In the genomic region with DNA sequence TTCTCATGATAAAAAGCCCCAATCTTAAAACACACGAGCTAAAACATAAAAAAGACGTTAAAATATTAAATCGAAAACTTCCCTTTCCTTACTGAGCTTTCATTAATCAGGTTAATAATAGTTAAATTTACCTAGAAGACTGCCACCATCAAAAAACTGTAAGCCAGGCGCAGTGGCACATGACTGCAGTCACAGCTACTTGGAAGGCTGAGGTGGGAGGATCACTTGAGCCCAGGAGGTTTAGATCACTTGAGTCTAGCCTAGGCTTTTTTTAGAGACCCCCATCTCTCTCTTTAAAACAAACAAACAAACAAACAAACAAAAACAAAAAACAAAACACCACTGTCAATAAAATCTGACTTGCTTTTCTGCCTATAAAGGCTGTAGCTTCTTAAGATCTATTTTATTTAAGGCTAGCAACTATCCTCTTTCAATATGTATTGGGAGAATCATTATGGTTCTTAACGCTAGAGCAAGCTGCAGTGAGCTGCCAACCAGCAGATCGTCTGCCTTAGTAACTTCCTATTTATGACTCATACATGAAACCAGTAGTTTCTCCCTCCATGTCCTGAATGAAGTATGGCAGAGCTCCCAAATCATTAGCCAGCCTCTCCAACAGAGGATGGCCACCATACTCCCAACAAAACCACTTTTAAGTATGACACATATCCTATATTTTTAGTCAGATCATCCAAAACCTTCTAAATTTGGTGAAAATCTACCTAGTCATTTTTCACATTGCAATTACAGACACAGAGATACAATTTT, we compare ENCODE assay signal across 8 cellular contexts.
DNase-seq lines count a peak whose midpoint lies in the region; ATAC-seq and TF ChIP-seq lines count a peak whose summit lies in the region.

No MANE protein-coding gene starts in this region.

- H3K36me3 Mint-ChIP-seq in activated CD4-positive, alpha-beta T cell treated with anti-CD3 and anti-CD28 coated beads, Interleukin-2, amount 10 ng/mL, durations not matched to agents 24 days and 14 days (ENCODE audit: low read depth), result peaks cover 2% of the 10 kb centered on the region

- ATAC-seq in GM21786 (IDR thresholded peaks at IDR 0.05; ENCODE audit: unreplicated experiment), result peak; percentile 96

- H3K27ac Mint-ChIP-seq in activated CD4-positive, alpha-beta T cell treated with anti-CD3 and anti-CD28 coated beads, Interleukin-2, amount 10 ng/mL, durations not matched to agents 24 days and 14 days, result no peak overlapping the region

- WGBS in mesodermal cell (ENCODE audit: insufficient coverage in 2 of 2), 2 experiments, result 60% methylated on average over 3 of the region's 6 CpGs; no CpG with 5 or more reads in 1 of the 2 experiments

- H3K27me3 Mint-ChIP-seq in activated CD4-positive, alpha-beta T cell treated with anti-CD3 and anti-CD28 coated beads, Interleukin-2, amount 10 ng/mL, durations not matched to agents 24 days and 14 days, result no peaks in the 10 kb centered on the region

- intact Hi-C loops in activated CD4-positive, alpha-beta T cell treated with anti-CD3 and anti-CD28 coated beads, Interleukin-2, amount 10 ng/mL, durations not matched to agents 24 days and 14 days (cut with micrococcal nuclease), result no loop called here
- intact Hi-C loops in ascending aorta (cut with DNase I), result no loop called here

- no peaks in the 10 kb centered on the region for H3K27me3 ChIP-seq in ascending aorta

- peaks cover 14% of the 10 kb centered on the region for H3K4me1 Mint-ChIP-seq in activated CD4-positive, alpha-beta T cell treated with anti-CD3 and anti-CD28 coated beads, Interleukin-2, amount 10 ng/mL, durations not matched to agents 24 days and 14 days

- no peak overlapping the region for H3K4me3 ChIP-seq in mesodermal cell (ENCODE audit: extremely low read depth, insufficient read depth, low read length, poor library complexity, severe bottlenecking)
- H3K4me3 ChIP-seq in ascending aorta, result no peak overlapping the region

- peak; percentile 54 for DNase-seq in activated CD4-positive, alpha-beta T cell treated with anti-CD3 and anti-CD28 coated beads, Interleukin-2, amount 10 ng/mL, durations not matched to agents 24 days and 14 days
- no peak for DNase-seq in activated CD4-positive, alpha-beta T cell treated with anti-CD3 and anti-CD28 coated beads for 1 hour
- DNase-seq in LHCN-M2 (ENCODE audit: low read depth) (peak; percentile 94), amniotic stem cell (lab: John Stamatoyannopoulos, UW) (peak; percentile 40), ascending aorta (ENCODE audit: low spot score in 2 of 2) (no peak)
- DNase-seq in stimulated activated CD4-positive, alpha-beta T cell treated with anti-CD3 and anti-CD28 coated beads, Interleukin-1b, Interleukin-23, amount 100 ng/mL, for 48 hours, result no peak

- H3K36me3 ChIP-seq in mesodermal cell (ENCODE audit: control insufficient read depth, insufficient read depth, low read length), result no peaks in the 10 kb centered on the region
- peaks cover 0 to 5% of the 10 kb centered on the region in 2 donors for H3K36me3 ChIP-seq in ascending aorta

- no peak for TF ChIP-seq CTCF in ascending aorta (IDR thresholded peaks at IDR 0.05)

- no peaks in the 10 kb centered on the region for H3K9me3 Mint-ChIP-seq in activated CD4-positive, alpha-beta T cell treated with anti-CD3 and anti-CD28 coated beads, Interleukin-2, amount 10 ng/mL, durations not matched to agents 24 days and 14 days

- H3K9me3 ChIP-seq in mesodermal cell (ENCODE audit: control insufficient read depth, low read length), result no peaks in the 10 kb centered on the region
- no peaks in the 10 kb centered on the region for H3K9me3 ChIP-seq in ascending aorta

- H3K27ac ChIP-seq in mesodermal cell (ENCODE audit: low read depth, low read length, severe bottlenecking) (peak overlapping the region; percentile 11), ascending aorta (no peak overlapping the region)

- H3K4me3 Mint-ChIP-seq in activated CD4-positive, alpha-beta T cell treated with anti-CD3 and anti-CD28 coated beads, Interleukin-2, amount 10 ng/mL, durations not matched to agents 24 days and 14 days, result no peak overlapping the region

- peaks cover 3% of the 10 kb centered on the region for H3K4me1 ChIP-seq in mesodermal cell (ENCODE audit: control insufficient read depth, insufficient read depth, low read length, poor library complexity, severe bottlenecking)
- H3K4me1 ChIP-seq in ascending aorta, result peaks cover 0 to 2% of the 10 kb centered on the region in 2 donors

Comparison
In these comparisons a context has a peak if more than half of its experiments do, and no peak if none do; other contexts are left out.
1. DNase-seq: peak in activated CD4-positive, alpha-beta T cell treated with anti-CD3 and anti-CD28 coated beads, Interleukin-2, amount 10 ng/mL, durations not matched to agents 24 days and 14 days (single experiment), LHCN-M2 (single experiment) and amniotic stem cell (single experiment); none in activated CD4-positive, alpha-beta T cell treated with anti-CD3 and anti-CD28 coated beads for 1 hour (single experiment), stimulated activated CD4-positive, alpha-beta T cell treated with anti-CD3 and anti-CD28 coated beads, Interleukin-1b, Interleukin-23, amount 100 ng/mL, for 48 hours (single experiment) and ascending aorta (0 of 2).